In the genomic region with DNA sequence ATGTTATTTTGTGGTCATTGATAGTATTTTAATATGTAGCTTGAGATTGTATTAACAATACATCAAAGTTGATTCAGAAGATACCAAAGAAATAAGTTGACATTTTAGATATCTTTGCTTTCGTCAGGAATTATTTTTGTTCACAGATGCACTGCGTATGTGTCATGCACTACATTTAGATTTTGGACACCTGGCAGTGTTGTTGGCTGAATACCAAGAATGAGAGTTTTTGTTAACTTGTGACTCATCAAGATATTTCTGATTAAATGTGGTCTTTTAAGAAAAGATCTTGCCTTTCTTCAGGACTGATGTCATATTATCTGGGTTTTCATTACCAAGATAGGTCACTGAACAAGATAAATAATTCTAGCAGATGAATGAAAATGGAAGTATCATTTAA, we compare ENCODE assay signal across 25 cellular contexts.
DNase-seq lines count a peak whose midpoint lies in the region; ATAC-seq and TF ChIP-seq lines count a peak whose summit lies in the region.
"Had no signal": no experiment of that assay in that cellular context is flagged by ENCODE, and none has a peak within 500 bp of the region (broad histone marks: within the 10 kb centered on the region; RNA-seq: fewer than 3 reads in every experiment).

No MANE protein-coding gene starts in this region.

- H3K4me1 Mint-ChIP-seq in activated T-helper 17 cell treated with anti-CD3 and anti-CD28 coated beads, Interleukin-2, amount 50 U/mL, for 72 hours = no peaks in the 10 kb centered on the region
- H3K4me1 Mint-ChIP-seq: CD14-positive monocyte; IgD-negative memory B cell; naive thymus-derived CD8-positive, alpha-beta T cell had no signal

- no peak overlapping the region for H3K27ac ChIP-seq in vagina
- H3K27ac ChIP-seq: parathyroid adenoma, skin epidermis, upper lobe of left lung had no signal

- TF ChIP-seq RAD21 in Ishikawa (IDR thresholded peaks at IDR 0.05; ENCODE audit: low read depth) = no peak

- no peak for TF ChIP-seq POLR2A in erythroblast (IDR thresholded peaks at IDR 0.05; ENCODE audit: low read length)
- TF ChIP-seq POLR2A in vagina (IDR thresholded peaks at IDR 0.05) = no peak

- intact Hi-C loops in vagina (cut with DNase I) = no loop called here

- TF ChIP-seq EP300 in Ishikawa (IDR thresholded peaks at IDR 0.05; ENCODE audit: borderline replicate concordance) = no peak

- H3K4me3 ChIP-seq in fibroblast of pulmonary artery (replicated peaks; ENCODE audit: low read depth, low read length) (no peak overlapping the region), vagina (no peak overlapping the region)
- H3K4me3 ChIP-seq: skin epidermis, upper lobe of left lung had no signal

- no peak overlapping the region for H3K4me3 Mint-ChIP-seq in activated T-helper 17 cell treated with anti-CD3 and anti-CD28 coated beads, Interleukin-2, amount 50 U/mL, for 72 hours
- H3K4me3 Mint-ChIP-seq: CD14-positive monocyte; dendritic cell treated with granulocyte-macrophage colony-stimulating factor and Interleukin-4, amounts not matched to agents 40 ng/mL and 50 ng/mL, for 4 days; IgD-negative memory B cell; naive thymus-derived CD8-positive, alpha-beta T cell had no signal

- H3K36me3 Mint-ChIP-seq in activated T-helper 17 cell treated with anti-CD3 and anti-CD28 coated beads, Interleukin-2, amount 50 U/mL, for 72 hours (ENCODE audit: low read depth) = no peaks in the 10 kb centered on the region
- H3K36me3 Mint-ChIP-seq: CD14-positive monocyte; IgD-negative memory B cell; naive thymus-derived CD8-positive, alpha-beta T cell had no signal

- H3K9me3 ChIP-seq in vagina = no peaks in the 10 kb centered on the region
- H3K9me3 ChIP-seq: upper lobe of left lung had no signal

- H3K4me1 ChIP-seq in vagina = no peaks in the 10 kb centered on the region
- H3K4me1 ChIP-seq: parathyroid adenoma, upper lobe of left lung had no signal

- ATAC-seq in activated T-helper 17 cell treated with anti-CD3 and anti-CD28 coated beads, Interleukin-2, amount 50 U/mL, for 72 hours (replicated peaks) = no peak
- ATAC-seq: esophagus mucosa; naive thymus-derived CD8-positive, alpha-beta T cell; Panc1 had no signal

- no peaks in the 10 kb centered on the region for H3K36me3 ChIP-seq in vagina
- H3K36me3 ChIP-seq: upper lobe of left lung had no signal

- H3K27me3 Mint-ChIP-seq in activated T-helper 17 cell treated with anti-CD3 and anti-CD28 coated beads, Interleukin-2, amount 50 U/mL, for 72 hours = no peaks in the 10 kb centered on the region
- H3K27me3 Mint-ChIP-seq: dendritic cell treated with granulocyte-macrophage colony-stimulating factor and Interleukin-4, amounts not matched to agents 40 ng/mL and 50 ng/mL, for 4 days; IgD-negative memory B cell; naive thymus-derived CD8-positive, alpha-beta T cell had no signal

- DNase-seq in COLO829 (ENCODE audit: low spot score) (peak; percentile 8), SHP77 treated with DMSO at 0.1 percent for 48 hours (lab: John Stamatoyannopoulos, UW) (peak; percentile 30), fibroblast of pulmonary artery (ENCODE audit: low read depth) (peak; percentile 69), erythroblast (lab: John Stamatoyannopoulos, UW) (no peak), vagina (ENCODE audit: extremely low spot score in 2 of 2) (no peak)
- DNase-seq in activated CD4-positive, alpha-beta T cell treated with anti-CD3 and anti-CD28 coated beads, Interleukin-2, amount 50 U/mL, for 1 hour = no peak
- DNase-seq: activated CD4-positive, alpha-beta T cell treated with anti-CD3 and anti-CD28 coated beads for 48 hours; activated CD8-positive, alpha-beta memory T cell treated with anti-CD3 and anti-CD28 coated beads, Interleukin-2, amount 50 U/mL, for 4 hours; activated gamma-delta T cell treated with Interleukin-2 at 50 U/mL for 16 hours; aorta; head of caudate nucleus; naive thymus-derived CD8-positive, alpha-beta T cell; NCI-H1092; NCI-H774; stimulated activated CD4-positive, alpha-beta T cell treated with anti-CD3 and anti-CD28 coated beads, Interleukin-2, amount 100 ng/mL, for 48 hours; upper lobe of left lung had no signal

- no peaks in the 10 kb centered on the region for H3K27me3 ChIP-seq in vagina
- H3K27me3 ChIP-seq: upper lobe of left lung had no signal

- no peak overlapping the region for H3K27ac Mint-ChIP-seq in activated T-helper 17 cell treated with anti-CD3 and anti-CD28 coated beads, Interleukin-2, amount 50 U/mL, for 72 hours
- H3K27ac Mint-ChIP-seq: CD14-positive monocyte; dendritic cell treated with granulocyte-macrophage colony-stimulating factor and Interleukin-4, amounts not matched to agents 40 ng/mL and 50 ng/mL, for 4 days; IgD-negative memory B cell; naive thymus-derived CD8-positive, alpha-beta T cell had no signal

- TF ChIP-seq CTCF in fibroblast of pulmonary artery (IDR thresholded peaks at IDR 0.05; ENCODE audit: low read length, missing control alignments) = no peak
- TF ChIP-seq CTCF in vagina (IDR thresholded peaks at IDR 0.05) = no peak

- H3K9me3 Mint-ChIP-seq in activated T-helper 17 cell treated with anti-CD3 and anti-CD28 coated beads, Interleukin-2, amount 50 U/mL, for 72 hours = peaks cover 11% of the 10 kb centered on the region

TF ChIP-seq in Ishikawa, 13 proteins besides CTCF, POLR2A, EP300 and RAD21:
- TF ChIP-seq TCF12 (IDR thresholded peaks at IDR 0.05; ENCODE audit: low read depth) (no peak), NFIC (IDR thresholded peaks at IDR 0.05) (peak; percentile 41; the same call in 1 of the 2 replicates)

Comparison
In these comparisons a context has a peak if more than half of its experiments do, and no peak if none do; other contexts are left out.
1. DNase-seq: peak in COLO829 (single experiment), SHP77 treated with DMSO at 0.1 percent for 48 hours (single experiment) and fibroblast of pulmonary artery (single experiment); none in erythroblast (0 of 2), activated CD4-positive, alpha-beta T cell treated with anti-CD3 and anti-CD28 coated beads, Interleukin-2, amount 50 U/mL, for 1 hour (single experiment) and vagina (0 of 2).